ENCODE assay signal across 18 cellular contexts in the genomic region with DNA sequence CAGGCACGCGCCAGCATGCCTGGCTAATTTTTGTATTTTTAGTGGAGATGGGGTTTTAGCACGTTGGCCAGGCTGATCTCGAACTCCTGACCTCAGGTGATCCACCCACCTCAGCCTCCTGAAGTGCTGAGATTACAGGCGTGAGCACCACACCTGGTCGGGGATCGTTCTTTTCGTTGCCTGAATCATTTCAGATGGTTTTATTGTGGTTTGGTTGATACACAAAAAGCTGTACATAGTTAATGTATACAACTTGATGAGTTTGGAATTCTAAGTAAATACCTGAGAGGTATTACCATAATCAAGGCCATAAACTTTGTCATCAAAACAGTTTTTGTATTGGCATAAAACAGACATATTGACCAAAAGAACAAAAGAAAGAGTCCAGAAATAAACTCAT.
DNase-seq lines count a peak whose midpoint lies in the region; ATAC-seq, FAIRE-seq and TF ChIP-seq lines count a peak whose summit lies in the region.
"Had no signal": no experiment of that assay in that cellular context is flagged by ENCODE, and none has a peak within 500 bp of the region (broad histone marks: within the 10 kb centered on the region; RNA-seq: fewer than 3 reads in every experiment).

No MANE protein-coding gene starts in this region.

- TF ChIP-seq EP300 in H1 (IDR thresholded peaks at IDR 0.05; ENCODE audit: borderline replicate concordance in 1 of 2, low read depth in 2 of 2, low read length in 2 of 2) = no peak

- H3K36me3 Mint-ChIP-seq in stimulated activated effector memory CD8-positive, alpha-beta T cell treated with anti-CD3 and anti-CD28 coated beads, Interleukin-12 subunit alpha, Interleukin-12 subunit beta, amount 100 ng/mL, for 72 hours = no peaks in the 10 kb centered on the region

- H2BK20ac ChIP-seq in H1 (ENCODE audit: low read length) = no peak overlapping the region

- H3K4me3 Mint-ChIP-seq in stimulated activated effector memory CD8-positive, alpha-beta T cell treated with anti-CD3 and anti-CD28 coated beads, Interleukin-12 subunit alpha, Interleukin-12 subunit beta, amount 100 ng/mL, for 72 hours = no peak overlapping the region
- H3K4me3 Mint-ChIP-seq: CD4-positive, alpha-beta memory T cell had no signal

- H3K27me3 ChIP-seq in H1 (replicated peaks in 1 of 4; ENCODE audit: control insufficient read depth in 3 of 4, extremely low read depth in 1 of 4, insufficient read depth in 3 of 4, low read length in 3 of 4) = no peaks in the 10 kb centered on the region
- H3K27me3 ChIP-seq in vagina = no peaks in the 10 kb centered on the region

- no peak overlapping the region for H2BK5ac ChIP-seq in H1 (ENCODE audit: low read depth, low read length)

- POLR2A ChIA-PET in H1 (lab: Charles Lee; ENCODE audit: partially characterized antibody) = no interaction called here

- H3K4me1 ChIP-seq in H1 (replicated peaks in 1 of 4; ENCODE audit: control insufficient read depth in 3 of 4, insufficient read depth in 4 of 4, low read length in 3 of 4) = peaks cover 2 to 8% (median 4%) of the 10 kb centered on the region in 4 experiments; a peak in 4 of 7 replicates
- peaks cover 8% of the 10 kb centered on the region for H3K4me1 ChIP-seq in vagina

- H4K91ac ChIP-seq in H1 (replicated peaks; ENCODE audit: insufficient read length, low read length) = no peak overlapping the region

- H4K20me1 ChIP-seq in H1 (replicated peaks in 1 of 2; ENCODE audit: control insufficient read depth in 1 of 2, insufficient read depth in 2 of 2, low read length in 2 of 2) = no peaks in the 10 kb centered on the region

- H3K4me2 ChIP-seq in H1 (ENCODE audit: insufficient read depth in 1 of 2, low read depth in 2 of 2, low read length in 2 of 2) = no peak overlapping the region

- H3K56ac ChIP-seq in H1 (replicated peaks; ENCODE audit: insufficient read length, low read depth, low read length) = no peak overlapping the region

- TF ChIP-seq POLR2A in H1 (IDR thresholded peaks at IDR 0.05; ENCODE audit: control extremely low read depth in 1 of 2, low read depth in 2 of 2, low read length in 2 of 2) (no peak), vagina (IDR thresholded peaks at IDR 0.05) (no peak)

- CTCF ChIA-PET in H1 (lab: Charles Lee; ENCODE audit: partially characterized antibody) = interaction anchor here (1.9 kb wide), 1 partner anchor 115 kb away, joined by 4 read pairs; no protein-coding TSS in a partner anchor

- H3K23ac ChIP-seq in H1 (ENCODE audit: insufficient read length) = no peak overlapping the region

- H3K4me1 Mint-ChIP-seq in stimulated activated effector memory CD8-positive, alpha-beta T cell treated with anti-CD3 and anti-CD28 coated beads, Interleukin-12 subunit alpha, Interleukin-12 subunit beta, amount 100 ng/mL, for 72 hours = peaks cover 17% of the 10 kb centered on the region

- no peak for TF ChIP-seq RAD21 in H1 (IDR thresholded peaks at IDR 0.05 in 1 of 2, conservative IDR thresholded peaks at IDR 0.05 in 1 of 2; ENCODE audit: low read depth in 2 of 2, low read length in 2 of 2)

- TF ChIP-seq CTCF in H1 (IDR thresholded peaks at IDR 0.05; ENCODE audit: control extremely low read depth in 1 of 3, insufficient read depth in 1 of 3, low read depth in 1 of 3, low read length in 3 of 3) = no peak
- TF ChIP-seq CTCF in vagina (IDR thresholded peaks at IDR 0.05) = no peak

- H2BK12ac ChIP-seq in H1 (ENCODE audit: low read depth, low read length) = no peak overlapping the region

- no peak overlapping the region for H4K8ac ChIP-seq in H1 (ENCODE audit: extremely low read depth, insufficient read depth, low read length)

- H3K36me3 ChIP-seq in H1 (ENCODE audit: control insufficient read depth in 2 of 4, insufficient read depth in 4 of 4, low read length in 3 of 4) (peaks cover 0 to 2% (median 0%) of the 10 kb centered on the region in 4 experiments; a peak in 1 of 8 replicates), vagina (no peaks in the 10 kb centered on the region)

- H3K27ac ChIP-seq in H1 (ENCODE audit: low read depth, low read length) = no peak overlapping the region
- H3K27ac ChIP-seq in vagina = no peak overlapping the region

- no peak overlapping the region for H2BK120ac ChIP-seq in H1 (replicated peaks; ENCODE audit: low read depth, low read length)

- no peaks in the 10 kb centered on the region for H3K9me3 ChIP-seq in H1 (ENCODE audit: insufficient read depth in 2 of 2, low read depth in 1 of 2, low read length in 1 of 2)
- H3K9me3 ChIP-seq in vagina = no peaks in the 10 kb centered on the region

- no peak overlapping the region for H3K4ac ChIP-seq in H1 (replicated peaks; ENCODE audit: insufficient read length, low read depth, low read length)

- peak overlapping the region; percentile 46 for H3K27ac Mint-ChIP-seq in stimulated activated effector memory CD8-positive, alpha-beta T cell treated with anti-CD3 and anti-CD28 coated beads, Interleukin-12 subunit alpha, Interleukin-12 subunit beta, amount 100 ng/mL, for 72 hours

- no peaks in the 10 kb centered on the region; the same call in 1 of the 2 replicates for H3K79me1 ChIP-seq in H1 (ENCODE audit: low read depth, low read length)

- H4K5ac ChIP-seq in H1 (ENCODE audit: insufficient read length, low read depth, low read length) = no peak overlapping the region

- no peak overlapping the region for H2BK15ac ChIP-seq in H1 (ENCODE audit: low read length)

- H2AFZ ChIP-seq in H1 (ENCODE audit: low read length) = no peak overlapping the region

- no peak for ATAC-seq in stimulated activated effector memory CD8-positive, alpha-beta T cell treated with anti-CD3 and anti-CD28 coated beads, Interleukin-12 subunit alpha, Interleukin-12 subunit beta, amount 100 ng/mL, for 72 hours

- H3K23me2 ChIP-seq in H1 (ENCODE audit: low read depth, low read length) = no peaks in the 10 kb centered on the region

- H3K79me2 ChIP-seq in H1 (ENCODE audit: control insufficient read depth in 1 of 2, insufficient read depth in 2 of 2, low read length in 2 of 2) = no peaks in the 10 kb centered on the region

- no peak overlapping the region for H2AK5ac ChIP-seq in H1 (ENCODE audit: low read depth, low read length)

- intact Hi-C loops in vagina (cut with DNase I) = loop anchor here (5.0 kb wide), 1 partner anchor 450 kb away; no protein-coding TSS in a partner anchor

- no peak for DNase-seq in H1 (ENCODE audit: low read depth in 1 of 2, low spot score in 2 of 2)
- no peak for DNase-seq in stimulated activated effector memory CD8-positive, alpha-beta T cell treated with anti-CD3 and anti-CD28 coated beads, Interleukin-12 subunit alpha, Interleukin-12 subunit beta, amount 100 ng/mL, for 72 hours (ENCODE audit: low spot score in 2 of 2)
- no peak for DNase-seq in vagina (ENCODE audit: extremely low spot score in 2 of 2)
- DNase-seq in NCI-H524 (lab: John Stamatoyannopoulos, UW) = no peak
- DNase-seq in stimulated activated CD4-positive, alpha-beta T cell treated with anti-CD3 and anti-CD28 coated beads, Interleukin-1b, Interleukin-23, amount 100 ng/mL, for 48 hours = no peak
- DNase-seq: C1 segment of cervical spinal cord; Calu3; CD4-positive, alpha-beta memory T cell; COR-L47; DMS53; DMS79 treated with DMSO at 0.1 percent for 48 hours; GF-D8; GOT3; H7; HCEC 1CT had no signal

- FAIRE-seq in TTC549 (lab: Jason Lieb, UNC) (peak; percentile 7), H1 (lab: Jason Lieb, UNC) (peak; percentile 42)
- FAIRE-seq: GM12891, GM18507 had no signal

- H3K18ac ChIP-seq in H1 (ENCODE audit: extremely low read depth, low read length) = no peak overlapping the region

- no peak overlapping the region for H3K14ac ChIP-seq in H1 (ENCODE audit: insufficient read length)

- H3K9me3 Mint-ChIP-seq in stimulated activated effector memory CD8-positive, alpha-beta T cell treated with anti-CD3 and anti-CD28 coated beads, Interleukin-12 subunit alpha, Interleukin-12 subunit beta, amount 100 ng/mL, for 72 hours = no peaks in the 10 kb centered on the region
- H3K9me3 Mint-ChIP-seq: CD4-positive, alpha-beta memory T cell had no signal

- H3K4me3 ChIP-seq in H1 (ENCODE audit: extremely low read depth in 1 of 4, insufficient read depth in 2 of 4, low read depth in 3 of 4, low read length in 4 of 4) (no peak overlapping the region), vagina (no peak overlapping the region)

- WGBS in H1 (ENCODE audit: extremely low coverage in 1 of 2, insufficient coverage in 1 of 2, insufficient read length in 1 of 2, insufficient replicate concordance in 2 of 2, low coverage in 1 of 2, low lambda C conversion rate in 2 of 2, missing lambda C conversion rate in 1 of 2), 2 experiments = 96% methylated on average over 8 of the region's 8 CpGs; no CpG with 5 or more reads in 1 of the 2 experiments

- H3K9ac ChIP-seq in H1 (replicated peaks in 1 of 4; ENCODE audit: extremely low read depth in 1 of 4, low read depth in 3 of 4, low read length in 3 of 4) = no peak overlapping the region

TF ChIP-seq in H1, 55 proteins besides CTCF, POLR2A, EP300 and RAD21 (continues in another document):
- no peak for TF ChIP-seq TBP (IDR thresholded peaks at IDR 0.05; ENCODE audit: low read depth, low read length)
- no peak for TF ChIP-seq CHD1 (IDR thresholded peaks at IDR 0.05; ENCODE audit: low read depth, low read length)
